9 cellular contexts compared by ENCODE assay signal in genomic region chr9:109166771-109167601, GRCh38. TPM values are rescaled to one million over a fixed set of nuclear protein-coding genes. Genes with fewer than 3 reads are reported as not detected.
DNase-seq lines count a peak whose midpoint lies in the region; ATAC-seq and TF ChIP-seq lines count a peak whose summit lies in the region.
"Had no signal": no experiment of that assay in that cellular context is flagged by ENCODE, and none has a peak within 500 bp of the region (broad histone marks: within the 10 kb centered on the region; RNA-seq: fewer than 3 reads in every experiment).

TSS of gene FRRS1L (minus strand) at chr9:109167249. CDS start at chr9:109167138, 111 bp downstream.

- peak within 1 kb of the TSS; percentile 84 for H2AFZ ChIP-seq in hepatocyte

- no peak for ATAC-seq in T-cell (replicated peaks in 1 of 4)
- no peak for ATAC-seq in GM21367 (IDR thresholded peaks at IDR 0.05; ENCODE audit: unreplicated experiment)

- H3K27me3 Mint-ChIP-seq in T-cell: peaks cover 57 to 68% of the 10 kb centered on the region in 2 donors

- H3K36me3 Mint-ChIP-seq in T-cell: no peaks in the 10 kb centered on the region

- H3K9me3 ChIP-seq in hepatocyte (ENCODE audit: low read depth): no peaks in the 10 kb centered on the region
- H3K9me3 ChIP-seq: lower lobe of right lung had no signal

- peak within 1 kb of the TSS; percentile 43 to 75 (median 44) for H3K4me3 Mint-ChIP-seq in T-cell

- peaks cover 0 to 7% (median 0%) of the 10 kb centered on the region in 3 donors for H3K9me3 Mint-ChIP-seq in T-cell

- H3K27ac Mint-ChIP-seq in T-cell: no peak within 1 kb of the TSS

- no peaks in the 10 kb centered on the region for H3K79me2 ChIP-seq in hepatocyte

- POLR2A ChIA-PET in T-cell (lab: Charles Lee): no interaction called here

- H3K4me1 ChIP-seq in hepatocyte (ENCODE audit: insufficient read depth): no peaks in the 10 kb centered on the region
- H3K4me1 ChIP-seq in rectal smooth muscle tissue (ENCODE audit: control insufficient read depth, insufficient read depth, low read length): no peaks in the 10 kb centered on the region
- H3K4me1 ChIP-seq: lower lobe of right lung had no signal

- H3K4me3 ChIP-seq in hepatocyte (no peak within 1 kb of the TSS), rectal smooth muscle tissue (ENCODE audit: low read length) (peak within 1 kb of the TSS; percentile 40)
- H3K4me3 ChIP-seq: lower lobe of right lung had no signal

- peaks cover 2 to 5% (median 4%) of the 10 kb centered on the region in 3 donors for H3K4me1 Mint-ChIP-seq in T-cell

- no peak within 1 kb of the TSS for H3K27ac ChIP-seq in hepatocyte
- H3K27ac ChIP-seq in rectal smooth muscle tissue (ENCODE audit: low read depth, low read length): no peak within 1 kb of the TSS
- H3K27ac ChIP-seq: lower lobe of right lung had no signal

- H3K36me3 ChIP-seq in hepatocyte (replicated peaks; ENCODE audit: insufficient read depth, low read depth): no peaks in the 10 kb centered on the region
- H3K36me3 ChIP-seq in rectal smooth muscle tissue (ENCODE audit: control insufficient read depth, insufficient read depth, low read length): no peaks in the 10 kb centered on the region
- H3K36me3 ChIP-seq: lower lobe of right lung had no signal

- 13% methylated on average over 23 of the region's 86 CpGs for WGBS in hepatocyte (ENCODE audit: low lambda C conversion rate, missing lambda C conversion rate)

- TF ChIP-seq CTCF in GM13977 (IDR thresholded peaks at IDR 0.05; ENCODE audit: extremely low read depth, insufficient read depth, missing control alignments) (no peak), hepatocyte (IDR thresholded peaks at IDR 0.05; ENCODE audit: poor library complexity) (no peak)

- H3K9me2 ChIP-seq in hepatocyte (replicated peaks; ENCODE audit: insufficient read depth): no peaks in the 10 kb centered on the region

- H3K4me2 ChIP-seq in hepatocyte: peak within 1 kb of the TSS; percentile 86

- peaks cover 23% of the 10 kb centered on the region for H3K27me3 ChIP-seq in hepatocyte
- H3K27me3 ChIP-seq in rectal smooth muscle tissue (ENCODE audit: control insufficient read depth, insufficient read depth, low read length): peaks cover 3% of the 10 kb centered on the region

- in situ Hi-C loops in GM13977 (cut with MboI; ENCODE audit: low pct_unique_long_range_greater_than_20kb, low sequenced_read_pairs, unreplicated experiment): no loop called here

- H4K20me1 ChIP-seq in hepatocyte (ENCODE audit: insufficient read depth, poor library complexity, severe bottlenecking): no peaks in the 10 kb centered on the region

- H3K9ac ChIP-seq in rectal smooth muscle tissue (ENCODE audit: low read length): no peak within 1 kb of the TSS

- DNase-seq in GM13977 (ENCODE audit: low spot score) (peak; percentile 36), T-cell (no peak), hepatocyte (ENCODE audit: low spot score) (peak; percentile 50), activated gamma-delta T cell (lab: John Stamatoyannopoulos, UW) (no peak), NCI-H1105 treated with DMSO at 0.1 percent for 48 hours (lab: John Stamatoyannopoulos, UW) (no peak), OCI-M2 (lab: John Stamatoyannopoulos, UW; ENCODE audit: unreplicated experiment) (no peak)
- DNase-seq: lower lobe of right lung had no signal

- CTCF ChIA-PET in T-cell (lab: Charles Lee): interaction anchor here in 1 of 2 donors (0.6 kb wide), 1 partner anchor 176 kb away, joined by 3 read pairs; no protein-coding TSS in a partner anchor

RNA-seq across cellular contexts. Expression of gene FRRS1L, which starts in this region (rescaled TPM):
- total RNA-seq in T-cell (under 1 TPM in 1 of 5 donors, not detected in 4; 0.03 TPM), hepatocyte (4.4 and 5.0 TPM in 2 replicates)
- polyA plus RNA-seq in hepatocyte: 2.0 and 2.6 TPM in 2 replicates

Comparison
In these comparisons a context has a peak if more than half of its experiments do, and no peak if none do; other contexts are left out.
1. DNase-seq: peak in GM13977 (single experiment) and hepatocyte (single experiment); none in T-cell (0 of 34), activated gamma-delta T cell (single experiment), NCI-H1105 treated with DMSO at 0.1 percent for 48 hours (single experiment) and OCI-M2 (single experiment).